Comparison of ENCODE assay signal across 1 cellular context in the genomic region with DNA sequence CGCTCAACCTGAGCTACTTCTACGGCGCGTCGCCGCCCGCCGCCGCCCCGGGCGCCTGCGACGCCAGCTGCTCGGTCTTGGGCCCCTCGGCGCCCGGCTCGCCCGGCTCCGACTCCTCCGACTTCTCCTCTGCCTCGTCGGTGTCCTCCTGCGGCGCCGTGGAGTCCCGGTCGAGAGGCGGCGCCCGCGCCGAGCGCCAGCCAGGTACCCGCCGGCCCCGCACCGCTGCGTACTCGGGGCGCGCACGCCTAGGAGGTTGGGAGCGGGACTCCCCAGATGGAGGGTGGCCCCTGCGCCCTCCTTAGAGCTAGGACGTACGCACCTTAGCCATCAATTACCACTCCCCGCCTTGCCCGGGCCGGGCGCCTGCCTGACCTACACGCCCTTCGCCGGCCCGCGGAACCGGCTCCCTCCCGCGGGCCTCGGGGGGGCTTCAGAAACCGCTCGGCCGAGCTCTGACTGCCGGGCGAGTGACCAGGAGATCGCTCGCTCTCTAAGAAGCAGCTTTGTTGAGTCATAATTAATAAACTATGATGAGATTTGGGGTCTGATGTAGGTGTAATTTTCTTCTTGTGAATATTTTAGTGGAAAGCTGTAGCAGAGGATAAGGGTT.
TF ChIP-seq lines count a peak whose summit lies in the region.

No MANE protein-coding gene starts in this region.

TF ChIP-seq in HepG2, 621 proteins besides CTCF, POLR2A, EP300 and RAD21 (continued from another document and continues in another):
- peak; percentile 13 for TF ChIP-seq RBM39 (IDR thresholded peaks at IDR 0.05; ENCODE audit: low read depth, low read length, poor library complexity, severe bottlenecking)
- no peak for TF ChIP-seq PITX1 (CRISPR knock-in tag; IDR thresholded peaks at IDR 0.05)
- no peak for TF ChIP-seq ZNF530 (CRISPR knock-in tag; IDR thresholded peaks at IDR 0.05; ENCODE audit: low read depth)
- TF ChIP-seq HMG20B (CRISPR knock-in tag; conservative IDR thresholded peaks at IDR 0.05) = no peak
- TF ChIP-seq RXRA (CRISPR knock-in tag; IDR thresholded peaks at IDR 0.05) = no peak
- no peak for TF ChIP-seq BCL6 (CRISPR knock-in tag; IDR thresholded peaks at IDR 0.05)
- no peak for TF ChIP-seq ZBTB3 (CRISPR knock-in tag; IDR thresholded peaks at IDR 0.05; ENCODE audit: borderline replicate concordance, low read depth)
- TF ChIP-seq FOXA1 (IDR thresholded peaks at IDR 0.05) = no peak
- 0 out of 2 replicates have a peak, but pooled peaks have one; percentile 1 for TF ChIP-seq FOXA1 (CRISPR knock-in tag; IDR thresholded peaks at IDR 0.05)
- TF ChIP-seq MBNL3 (CRISPR knock-in tag; conservative IDR thresholded peaks at IDR 0.05) = no peak
- TF ChIP-seq ZFYVE20 (CRISPR knock-in tag; IDR thresholded peaks at IDR 0.05; ENCODE audit: borderline replicate concordance, low read depth) = no peak
- TF ChIP-seq ZMYM3 (CRISPR knock-in tag; IDR thresholded peaks at IDR 0.05) = no peak
- no peak for TF ChIP-seq ZNF616 (CRISPR knock-in tag; IDR thresholded peaks at IDR 0.05; ENCODE audit: low read depth)
- TF ChIP-seq MTF2 (CRISPR knock-in tag; IDR thresholded peaks at IDR 0.05; ENCODE audit: borderline replicate concordance) = no peak
- TF ChIP-seq ZNF562 (CRISPR knock-in tag; IDR thresholded peaks at IDR 0.05; ENCODE audit: borderline replicate concordance) = 0 out of 2 replicates have a peak, but pooled peaks have one; percentile 26
- TF ChIP-seq CBX1 (IDR thresholded peaks at IDR 0.05; ENCODE audit: low read depth) = no peak
- TF ChIP-seq IKZF4 (CRISPR knock-in tag; IDR thresholded peaks at IDR 0.05; ENCODE audit: borderline replicate concordance, low read depth, not compliant biosample characterization) = peak; percentile 26
- TF ChIP-seq ZFP82 (CRISPR knock-in tag; IDR thresholded peaks at IDR 0.05; ENCODE audit: borderline replicate concordance) = no peak
- no peak for TF ChIP-seq HMGA1 (CRISPR knock-in tag; conservative IDR thresholded peaks at IDR 0.05)
- no peak for TF ChIP-seq TRIM24 (CRISPR knock-in tag; IDR thresholded peaks at IDR 0.05)
- TF ChIP-seq ZNF772 (CRISPR knock-in tag; IDR thresholded peaks at IDR 0.05) = no peak; the same call in 1 of the 2 replicates
- TF ChIP-seq ZBTB8A (CRISPR knock-in tag; IDR thresholded peaks at IDR 0.05; ENCODE audit: borderline replicate concordance, low read depth) = no peak
- TF ChIP-seq RBAK (CRISPR knock-in tag; IDR thresholded peaks at IDR 0.05) = no peak
- TF ChIP-seq, protein P1, sequence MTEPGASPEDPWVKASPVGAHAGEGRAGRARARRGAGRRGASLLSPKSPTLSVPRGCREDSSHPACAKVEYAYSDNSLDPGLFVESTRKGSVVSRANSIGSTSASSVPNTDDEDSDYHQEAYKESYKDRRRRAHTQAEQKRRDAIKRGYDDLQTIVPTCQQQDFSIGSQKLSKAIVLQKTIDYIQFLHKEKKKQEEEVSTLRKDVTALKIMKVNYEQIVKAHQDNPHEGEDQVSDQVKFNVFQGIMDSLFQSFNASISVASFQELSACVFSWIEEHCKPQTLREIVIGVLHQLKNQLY (CRISPR knock-in tag; IDR thresholded peaks at IDR 0.05) = no peak
- TF ChIP-seq KMT2A (CRISPR knock-in tag; IDR thresholded peaks at IDR 0.05) = peak; percentile 16; the same call in 1 of the 2 replicates
- no peak for TF ChIP-seq ARID2 (CRISPR knock-in tag; IDR thresholded peaks at IDR 0.05; ENCODE audit: borderline replicate concordance)
- TF ChIP-seq E2F1 (CRISPR knock-in tag; IDR thresholded peaks at IDR 0.05) = no peak
- no peak for TF ChIP-seq ZBTB10 (CRISPR knock-in tag; IDR thresholded peaks at IDR 0.05; ENCODE audit: borderline replicate concordance)
- TF ChIP-seq SNAI1 (CRISPR knock-in tag; IDR thresholded peaks at IDR 0.05; ENCODE audit: borderline replicate concordance) = no peak
- TF ChIP-seq TGIF2 (CRISPR knock-in tag; IDR thresholded peaks at IDR 0.05) = no peak
- TF ChIP-seq, protein P2, sequence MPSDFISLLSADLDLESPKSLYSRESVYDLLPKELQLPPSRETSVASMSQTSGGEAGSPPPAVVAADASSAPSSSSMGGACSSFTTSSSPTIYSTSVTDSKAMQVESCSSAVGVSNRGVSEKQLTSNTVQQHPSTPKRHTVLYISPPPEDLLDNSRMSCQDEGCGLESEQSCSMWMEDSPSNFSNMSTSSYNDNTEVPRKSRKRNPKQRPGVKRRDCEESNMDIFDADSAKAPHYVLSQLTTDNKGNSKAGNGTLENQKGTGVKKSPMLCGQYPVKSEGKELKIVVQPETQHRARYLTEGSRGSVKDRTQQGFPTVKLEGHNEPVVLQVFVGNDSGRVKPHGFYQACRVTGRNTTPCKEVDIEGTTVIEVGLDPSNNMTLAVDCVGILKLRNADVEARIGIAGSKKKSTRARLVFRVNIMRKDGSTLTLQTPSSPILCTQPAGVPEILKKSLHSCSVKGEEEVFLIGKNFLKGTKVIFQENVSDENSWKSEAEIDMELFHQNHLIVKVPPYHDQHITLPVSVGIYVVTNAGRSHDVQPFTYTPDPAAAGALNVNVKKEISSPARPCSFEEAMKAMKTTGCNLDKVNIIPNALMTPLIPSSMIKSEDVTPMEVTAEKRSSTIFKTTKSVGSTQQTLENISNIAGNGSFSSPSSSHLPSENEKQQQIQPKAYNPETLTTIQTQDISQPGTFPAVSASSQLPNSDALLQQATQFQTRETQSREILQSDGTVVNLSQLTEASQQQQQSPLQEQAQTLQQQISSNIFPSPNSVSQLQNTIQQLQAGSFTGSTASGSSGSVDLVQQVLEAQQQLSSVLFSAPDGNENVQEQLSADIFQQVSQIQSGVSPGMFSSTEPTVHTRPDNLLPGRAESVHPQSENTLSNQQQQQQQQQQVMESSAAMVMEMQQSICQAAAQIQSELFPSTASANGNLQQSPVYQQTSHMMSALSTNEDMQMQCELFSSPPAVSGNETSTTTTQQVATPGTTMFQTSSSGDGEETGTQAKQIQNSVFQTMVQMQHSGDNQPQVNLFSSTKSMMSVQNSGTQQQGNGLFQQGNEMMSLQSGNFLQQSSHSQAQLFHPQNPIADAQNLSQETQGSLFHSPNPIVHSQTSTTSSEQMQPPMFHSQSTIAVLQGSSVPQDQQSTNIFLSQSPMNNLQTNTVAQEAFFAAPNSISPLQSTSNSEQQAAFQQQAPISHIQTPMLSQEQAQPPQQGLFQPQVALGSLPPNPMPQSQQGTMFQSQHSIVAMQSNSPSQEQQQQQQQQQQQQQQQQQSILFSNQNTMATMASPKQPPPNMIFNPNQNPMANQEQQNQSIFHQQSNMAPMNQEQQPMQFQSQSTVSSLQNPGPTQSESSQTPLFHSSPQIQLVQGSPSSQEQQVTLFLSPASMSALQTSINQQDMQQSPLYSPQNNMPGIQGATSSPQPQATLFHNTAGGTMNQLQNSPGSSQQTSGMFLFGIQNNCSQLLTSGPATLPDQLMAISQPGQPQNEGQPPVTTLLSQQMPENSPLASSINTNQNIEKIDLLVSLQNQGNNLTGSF (CRISPR knock-in tag; IDR thresholded peaks at IDR 0.05) = no peak
- TF ChIP-seq, protein P3, sequence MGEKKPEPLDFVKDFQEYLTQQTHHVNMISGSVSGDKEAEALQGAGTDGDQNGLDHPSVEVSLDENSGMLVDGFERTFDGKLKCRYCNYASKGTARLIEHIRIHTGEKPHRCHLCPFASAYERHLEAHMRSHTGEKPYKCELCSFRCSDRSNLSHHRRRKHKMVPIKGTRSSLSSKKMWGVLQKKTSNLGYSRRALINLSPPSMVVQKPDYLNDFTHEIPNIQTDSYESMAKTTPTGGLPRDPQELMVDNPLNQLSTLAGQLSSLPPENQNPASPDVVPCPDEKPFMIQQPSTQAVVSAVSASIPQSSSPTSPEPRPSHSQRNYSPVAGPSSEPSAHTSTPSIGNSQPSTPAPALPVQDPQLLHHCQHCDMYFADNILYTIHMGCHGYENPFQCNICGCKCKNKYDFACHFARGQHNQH (CRISPR knock-in tag; IDR thresholded peaks at IDR 0.05) = no peak
- TF ChIP-seq IRF1 (CRISPR knock-in tag; IDR thresholded peaks at IDR 0.05; ENCODE audit: low read depth) = no peak
- 0 out of 2 replicates have a peak, but pooled peaks have one; percentile 15 for TF ChIP-seq ZNF646 (CRISPR knock-in tag; IDR thresholded peaks at IDR 0.05)
- TF ChIP-seq NFE2L2 (IDR thresholded peaks at IDR 0.05; ENCODE audit: low read length) = no peak
- no peak; the same call in 1 of the 2 replicates for TF ChIP-seq PAF1 (CRISPR knock-in tag; IDR thresholded peaks at IDR 0.05)
- TF ChIP-seq, protein P4, sequence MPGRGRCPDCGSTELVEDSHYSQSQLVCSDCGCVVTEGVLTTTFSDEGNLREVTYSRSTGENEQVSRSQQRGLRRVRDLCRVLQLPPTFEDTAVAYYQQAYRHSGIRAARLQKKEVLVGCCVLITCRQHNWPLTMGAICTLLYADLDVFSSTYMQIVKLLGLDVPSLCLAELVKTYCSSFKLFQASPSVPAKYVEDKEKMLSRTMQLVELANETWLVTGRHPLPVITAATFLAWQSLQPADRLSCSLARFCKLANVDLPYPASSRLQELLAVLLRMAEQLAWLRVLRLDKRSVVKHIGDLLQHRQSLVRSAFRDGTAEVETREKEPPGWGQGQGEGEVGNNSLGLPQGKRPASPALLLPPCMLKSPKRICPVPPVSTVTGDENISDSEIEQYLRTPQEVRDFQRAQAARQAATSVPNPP (CRISPR knock-in tag; IDR thresholded peaks at IDR 0.05) = peak; percentile 21; the same call in 1 of the 2 replicates
- TF ChIP-seq POLR2G (IDR thresholded peaks at IDR 0.05; ENCODE audit: low read depth, low read length) = no peak
